8 cellular contexts compared by ENCODE assay signal in genomic region chr18:76524900-76525698, GRCh38. TPM values are rescaled to one million over a fixed set of nuclear protein-coding genes. Genes with fewer than 3 reads are reported as not detected.
DNase-seq lines count a peak whose midpoint lies in the region; ATAC-seq and TF ChIP-seq lines count a peak whose summit lies in the region.

No MANE protein-coding gene starts in this region.

- ATAC-seq in activated naive CD8-positive, alpha-beta T cell treated with anti-CD3 and anti-CD28 coated beads, Interleukin-2, amount 10 ng/mL, durations not matched to agents 7 days and 5 days (ENCODE audit: low read depth) = no peak
- ATAC-seq in left ventricle myocardium superior = peak; percentile 50
- no peak for ATAC-seq in PC-3
- ATAC-seq in HG02678 (IDR thresholded peaks at IDR 0.05; ENCODE audit: unreplicated experiment) = no peak

- H3K9me3 ChIP-seq in sigmoid colon (no peaks in the 10 kb centered on the region), PC-3 (ENCODE audit: low read length) (no peaks in the 10 kb centered on the region)
- H3K9me3 ChIP-seq in effector memory CD4-positive, alpha-beta T cell (ENCODE audit: control insufficient read depth, low read length) = no peaks in the 10 kb centered on the region

- no peak overlapping the region for H3K9ac ChIP-seq in PC-3 (ENCODE audit: low read length)

- H3K9me3 Mint-ChIP-seq in activated naive CD8-positive, alpha-beta T cell treated with anti-CD3 and anti-CD28 coated beads, Interleukin-2, amount 10 ng/mL, durations not matched to agents 7 days and 5 days = no peaks in the 10 kb centered on the region

- no peaks in the 10 kb centered on the region for H3K27me3 ChIP-seq in sigmoid colon
- H3K27me3 ChIP-seq in effector memory CD4-positive, alpha-beta T cell (replicated peaks; ENCODE audit: control insufficient read depth, insufficient read depth, low read length, poor library complexity, severe bottlenecking) = no peaks in the 10 kb centered on the region
- peaks cover 94% of the 10 kb centered on the region for H3K27me3 ChIP-seq in PC-3 (ENCODE audit: low read length)

- peak overlapping the region; percentile 26 for H3K4me3 Mint-ChIP-seq in activated naive CD8-positive, alpha-beta T cell treated with anti-CD3 and anti-CD28 coated beads, Interleukin-2, amount 10 ng/mL, durations not matched to agents 7 days and 5 days

- peaks cover 41% of the 10 kb centered on the region for H3K27me3 Mint-ChIP-seq in activated naive CD8-positive, alpha-beta T cell treated with anti-CD3 and anti-CD28 coated beads, Interleukin-2, amount 10 ng/mL, durations not matched to agents 7 days and 5 days

- no peak overlapping the region for H2AFZ ChIP-seq in PC-3 (ENCODE audit: low read length)

- no peak overlapping the region for H3K4me2 ChIP-seq in PC-3 (ENCODE audit: low read length)

- intact Hi-C loops in left ventricle myocardium superior (cut with micrococcal nuclease) (no loop called here), sigmoid colon (cut with DNase I) (no loop called here), PC-3 (cut with micrococcal nuclease) (no loop called here)

- no peaks in the 10 kb centered on the region for H3K79me2 ChIP-seq in PC-3 (ENCODE audit: low read length)

- H3K36me3 ChIP-seq in sigmoid colon (no peaks in the 10 kb centered on the region), PC-3 (ENCODE audit: low read depth, low read length) (no peaks in the 10 kb centered on the region)
- no peaks in the 10 kb centered on the region for H3K36me3 ChIP-seq in effector memory CD4-positive, alpha-beta T cell (ENCODE audit: control insufficient read depth, insufficient read depth, low read length)

- no TSS peak for BruUV-seq in PC-3 (replicated peaks; lab: Mats Ljungman, UMichigan)

- peak overlapping the region in 3 of 4 donors; percentile 48 to 60 (median 56) for H3K27ac ChIP-seq in sigmoid colon
- H3K27ac ChIP-seq in effector memory CD4-positive, alpha-beta T cell (ENCODE audit: insufficient read depth, low read length, poor library complexity, severe bottlenecking) = no peak overlapping the region
- H3K27ac ChIP-seq in PC-3 (ENCODE audit: low read length) = no peak overlapping the region

- in situ Hi-C loops in Caki2 (cut with HindIII; ENCODE audit: low pct_unique_long_range_greater_than_20kb, low sequenced_read_pairs) = no loop called here

- POLR2A ChIA-PET in activated naive CD8-positive, alpha-beta T cell treated with anti-CD3 and anti-CD28 coated beads, Interleukin-2, amount 10 ng/mL, durations not matched to agents 7 days and 5 days (lab: Charles Lee) = no interaction called here
- POLR2A ChIA-PET in PC-3 (lab: Charles Lee; ENCODE audit: unreplicated experiment) = no interaction called here

- H3K4me1 Mint-ChIP-seq in activated naive CD8-positive, alpha-beta T cell treated with anti-CD3 and anti-CD28 coated beads, Interleukin-2, amount 10 ng/mL, durations not matched to agents 7 days and 5 days = peaks cover 12% of the 10 kb centered on the region

- CTCF ChIA-PET in PC-3 (lab: Charles Lee) = no interaction called here

- H3K9me2 ChIP-seq in PC-3 (replicated peaks; ENCODE audit: low read length) = no peaks in the 10 kb centered on the region

- no peak for TF ChIP-seq EP300 in sigmoid colon (IDR thresholded peaks at IDR 0.05)

- 19 to 44% methylated on average over 20 of the region's 20 CpGs for WGBS in sigmoid colon, 2 donors

- peaks cover 0 to 20% (median 10%) of the 10 kb centered on the region in 4 donors for H3K4me1 ChIP-seq in sigmoid colon
- H3K4me1 ChIP-seq in effector memory CD4-positive, alpha-beta T cell (ENCODE audit: control insufficient read depth, insufficient read depth, low read length, poor library complexity, severe bottlenecking) = peaks cover 2% of the 10 kb centered on the region
- no peaks in the 10 kb centered on the region for H3K4me1 ChIP-seq in PC-3 (ENCODE audit: insufficient read depth, low read length)

- TF ChIP-seq POLR2A in sigmoid colon (IDR thresholded peaks at IDR 0.05) = no peak

- H4K20me1 ChIP-seq in PC-3 (ENCODE audit: low read length) = no peaks in the 10 kb centered on the region

- H3K36me3 Mint-ChIP-seq in activated naive CD8-positive, alpha-beta T cell treated with anti-CD3 and anti-CD28 coated beads, Interleukin-2, amount 10 ng/mL, durations not matched to agents 7 days and 5 days = no peaks in the 10 kb centered on the region

- H3F3A ChIP-seq in PC-3 (ENCODE audit: low read length, unreplicated experiment) = no peaks in the 10 kb centered on the region

- no peak overlapping the region for H3K27ac Mint-ChIP-seq in activated naive CD8-positive, alpha-beta T cell treated with anti-CD3 and anti-CD28 coated beads, Interleukin-2, amount 10 ng/mL, durations not matched to agents 7 days and 5 days

- DNase-seq in Caki2 (ENCODE audit: low read depth) (peak; percentile 27), NCI-H1092 treated with DMSO at 0.1 percent for 48 hours (lab: John Stamatoyannopoulos, UW) (peak; percentile 100), left ventricle myocardium superior (no peak), sigmoid colon (no peak), PC-3 (no peak)
- DNase-seq in activated naive CD8-positive, alpha-beta T cell treated with anti-CD3 and anti-CD28 coated beads, Interleukin-2, amount 10 ng/mL, durations not matched to agents 7 days and 5 days = no peak
- no peak for DNase-seq in effector memory CD4-positive, alpha-beta T cell

- TF ChIP-seq CTCF in sigmoid colon (IDR thresholded peaks at IDR 0.05) (no peak), PC-3 (conservative IDR thresholded peaks at IDR 0.05; ENCODE audit: low read depth, low read length) (no peak)

- peak overlapping the region; percentile 9 to 42 (median 36) for H3K4me3 ChIP-seq in sigmoid colon
- no peak overlapping the region for H3K4me3 ChIP-seq in effector memory CD4-positive, alpha-beta T cell (ENCODE audit: insufficient read depth, low read depth, low read length, poor library complexity, severe bottlenecking)
- H3K4me3 ChIP-seq in PC-3 (ENCODE audit: low read length) = no peak overlapping the region

RNA-seq across cellular contexts. Expression of gene ZNF516, which starts 30.1 kb away (rescaled TPM):
- 6.1 and 8.9 TPM in 2 replicates for total RNA-seq in Caki2 (2014; rRNA removed; shearing (Covaris generic); ENCODE audit: low replicate concordance)
- 1 to 10 TPM; 6.9 to 8.0 TPM for total RNA-seq in activated naive CD8-positive, alpha-beta T cell treated with anti-CD3 and anti-CD28 coated beads, Interleukin-2, amount 10 ng/mL, durations not matched to agents 7 days and 5 days
- total RNA-seq in left ventricle myocardium superior (14.0 TPM), sigmoid colon (10 to 100 TPM; 24.3 to 29.9 (median 26.9) TPM), PC-3 (2014; rRNA removed) (1.7 and 4.0 TPM in 2 replicates)
- polyA plus RNA-seq in sigmoid colon = 1 to 10 TPM; 2.1 to 6.1 (median 2.4) TPM

Comparison
In these comparisons a context has a peak if more than half of its experiments do, and no peak if none do; other contexts are left out.
1. DNase-seq: peak in Caki2 (single experiment) and NCI-H1092 treated with DMSO at 0.1 percent for 48 hours (single experiment); none in activated naive CD8-positive, alpha-beta T cell treated with anti-CD3 and anti-CD28 coated beads, Interleukin-2, amount 10 ng/mL, durations not matched to agents 7 days and 5 days (single experiment), left ventricle myocardium superior (single experiment), sigmoid colon (single experiment), effector memory CD4-positive, alpha-beta T cell (0 of 3) and PC-3 (single experiment).
2. H3K27ac ChIP-seq: peak in sigmoid colon (3 of 4); none in effector memory CD4-positive, alpha-beta T cell (single experiment) and PC-3 (single experiment).
3. H3K4me3 ChIP-seq: peak in sigmoid colon (4 of 4); none in effector memory CD4-positive, alpha-beta T cell (single experiment) and PC-3 (single experiment).